ENCODE assay signal across 32 cellular contexts in the genomic region with DNA sequence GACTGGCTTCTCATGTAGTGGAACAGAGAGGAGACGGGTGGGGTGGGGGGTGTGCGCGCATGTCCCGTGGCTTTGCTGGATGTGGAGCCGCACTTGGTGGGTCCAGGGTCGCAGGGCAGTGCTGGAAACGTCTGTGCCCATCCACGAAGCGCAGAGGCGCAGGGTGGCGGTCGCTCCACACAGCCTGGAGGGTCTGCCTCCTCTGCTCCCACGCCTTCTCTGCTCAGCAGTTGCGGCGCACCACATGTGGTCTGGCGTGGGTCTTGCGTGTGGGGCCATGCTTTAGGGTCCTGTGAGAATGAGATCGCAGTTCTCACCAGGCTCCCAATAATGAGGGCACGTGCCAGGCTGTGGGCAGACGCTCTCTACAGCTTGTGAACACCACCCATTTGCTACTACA. TPM values are rescaled to one million over a fixed set of nuclear protein-coding genes. Genes with fewer than 3 reads are reported as not detected.
"Had no signal": no experiment of that assay in that cellular context is flagged by ENCODE, and none has a peak within 500 bp of the region (broad histone marks: within the 10 kb centered on the region; RNA-seq: fewer than 3 reads in every experiment).

No MANE protein-coding gene starts in this region.

- H3K27ac ChIP-seq: ascending aorta, Peyer's patch had no signal

- H3K4me3 Mint-ChIP-seq: activated CD4-positive, alpha-beta T cell treated with anti-CD3 and anti-CD28 coated beads for 36 hours; activated CD4-positive, alpha-beta T cell treated with anti-CD3 and anti-CD28 coated beads, Interleukin-2, amount 10 ng/mL, durations not matched to agents 7 days and 5 days; activated CD8-positive, alpha-beta T cell treated with anti-CD3 and anti-CD28 coated beads, Interleukin-2, amount 10 ng/mL, durations not matched to agents 7 days and 5 days; activated naive CD4-positive, alpha-beta T cell treated with anti-CD3 and anti-CD28 coated beads, Interleukin-2, amount 50 U/mL, for 24 hours; activated naive CD8-positive, alpha-beta T cell treated with anti-CD3 and anti-CD28 coated beads, Interleukin-2, amount 10 ng/mL, durations not matched to agents 7 days and 5 days; activated T-cell treated with anti-CD3 and anti-CD28 coated beads, Interleukin-2, amount 50 U/mL, for 24 hours; T-helper 2 cell treated with Interferon-gamma antibody and Interleukin-4, amounts not matched to agents 5 μg/mL and 100 μg/mL, for 36 hours; WTC11 had no signal

- FAIRE-seq: TTC549 had no signal

- H3K27ac Mint-ChIP-seq: activated CD4-positive, alpha-beta T cell treated with anti-CD3 and anti-CD28 coated beads for 36 hours; activated CD4-positive, alpha-beta T cell treated with anti-CD3 and anti-CD28 coated beads, Interleukin-2, amount 10 ng/mL, durations not matched to agents 7 days and 5 days; activated CD8-positive, alpha-beta T cell treated with anti-CD3 and anti-CD28 coated beads, Interleukin-2, amount 10 ng/mL, durations not matched to agents 7 days and 5 days; activated naive CD4-positive, alpha-beta T cell treated with anti-CD3 and anti-CD28 coated beads, Interleukin-2, amount 50 U/mL, for 24 hours; activated naive CD8-positive, alpha-beta T cell treated with anti-CD3 and anti-CD28 coated beads, Interleukin-2, amount 10 ng/mL, durations not matched to agents 7 days and 5 days; activated T-cell treated with anti-CD3 and anti-CD28 coated beads, Interleukin-2, amount 50 U/mL, for 24 hours; activated T-helper 2 cell treated with anti-CD3 and anti-CD28 coated beads, Interferon-gamma antibody, Interleukin-2, Interleukin-4, amounts not matched to agents 10 μg/mL and 5 μg/mL and 100 μg/mL, durations not matched to agents 14 hours and 24 hours and 36 hours; T-helper 2 cell treated with Interferon-gamma antibody and Interleukin-4, amounts not matched to agents 5 μg/mL and 100 μg/mL, for 36 hours; WTC11 had no signal

- H3K27me3 Mint-ChIP-seq: activated CD4-positive, alpha-beta T cell treated with anti-CD3 and anti-CD28 coated beads for 36 hours; activated CD4-positive, alpha-beta T cell treated with anti-CD3 and anti-CD28 coated beads, Interleukin-2, amount 10 ng/mL, durations not matched to agents 7 days and 5 days; activated naive CD4-positive, alpha-beta T cell treated with anti-CD3 and anti-CD28 coated beads, Interleukin-2, amount 50 U/mL, for 24 hours; activated naive CD8-positive, alpha-beta T cell treated with anti-CD3 and anti-CD28 coated beads, Interleukin-2, amount 10 ng/mL, durations not matched to agents 7 days and 5 days; activated T-cell treated with anti-CD3 and anti-CD28 coated beads, Interleukin-2, amount 50 U/mL, for 24 hours had no signal

- H3K4me3 ChIP-seq: ascending aorta, breast epithelium, Peyer's patch had no signal

- H3K27me3 ChIP-seq: ascending aorta, breast epithelium, Peyer's patch had no signal

- DNase-seq: activated CD4-positive, alpha-beta T cell treated with anti-CD3 and anti-CD28 coated beads for 36 hours; activated CD4-positive, alpha-beta T cell treated with anti-CD3 and anti-CD28 coated beads, Interleukin-2, amount 10 ng/mL, durations not matched to agents 7 days and 5 days; activated CD4-positive, alpha-beta T cell treated with anti-CD3 and anti-CD28 coated beads, Interleukin-2, amount 50 U/mL, for 48 hours; activated CD8-positive, alpha-beta T cell treated with anti-CD3 and anti-CD28 coated beads, Interleukin-2, amount 10 ng/mL, durations not matched to agents 7 days and 5 days; activated gamma-delta T cell; activated naive CD4-positive, alpha-beta T cell treated with Interleukin-2 at 50 U/mL for 16 hours; activated naive CD8-positive, alpha-beta T cell treated with anti-CD3 and anti-CD28 coated beads, Interleukin-2, amount 10 ng/mL, durations not matched to agents 7 days and 5 days; activated T-cell treated with anti-CD3 and anti-CD28 coated beads, Interleukin-2, amount 50 U/mL, for 24 hours; amygdala; Kasumi-1; MM.1S; MV-4-11; NCI-H1092; NCI-H1436 treated with DMSO at 0.1 percent for 48 hours; NCI-H1694 treated with DMSO at 0.1 percent for 48 hours; NCI-H2029; NCI-H2171; NCI-H748 treated with DMSO at 0.1 percent for 48 hours; NK-92 treated with Interleukin-12 subunit alpha and Interleukin-12 subunit beta, amount 100 ng/mL, for 24 hours; PC-3; Peyer's patch; RPMI8226; SW 1271; T-helper 1 cell had no signal

- H3K9me3 Mint-ChIP-seq: activated CD4-positive, alpha-beta T cell treated with anti-CD3 and anti-CD28 coated beads, Interleukin-2, amount 10 ng/mL, durations not matched to agents 7 days and 5 days; activated naive CD4-positive, alpha-beta T cell treated with anti-CD3 and anti-CD28 coated beads, Interleukin-2, amount 50 U/mL, for 24 hours; activated naive CD8-positive, alpha-beta T cell treated with anti-CD3 and anti-CD28 coated beads, Interleukin-2, amount 10 ng/mL, durations not matched to agents 7 days and 5 days; activated T-cell treated with anti-CD3 and anti-CD28 coated beads, Interleukin-2, amount 50 U/mL, for 24 hours; activated T-helper 2 cell treated with anti-CD3 and anti-CD28 coated beads, Interferon-gamma antibody, Interleukin-2, Interleukin-4, amounts not matched to agents 10 μg/mL and 5 μg/mL and 100 μg/mL, durations not matched to agents 14 hours and 24 hours and 36 hours; T-helper 2 cell treated with Interferon-gamma antibody and Interleukin-4, amounts not matched to agents 5 μg/mL and 100 μg/mL, for 36 hours; WTC11 had no signal

- H3K4me1 ChIP-seq: breast epithelium, Peyer's patch had no signal

- ATAC-seq: activated CD4-positive, alpha-beta T cell treated with anti-CD3 and anti-CD28 coated beads for 36 hours; activated CD4-positive, CD25-positive, alpha-beta regulatory T cell treated with anti-CD3 and anti-CD28 coated beads, Interleukin-2, amount 50 U/mL, for 24 hours; activated CD8-positive, alpha-beta T cell treated with anti-CD3 and anti-CD28 coated beads, Interleukin-2, amount 10 ng/mL, durations not matched to agents 7 days and 5 days; PC-3; WTC11 had no signal

- H3K9me3 ChIP-seq: ascending aorta, breast epithelium, Peyer's patch had no signal

- H3K4me1 Mint-ChIP-seq: activated CD4-positive, alpha-beta T cell treated with anti-CD3 and anti-CD28 coated beads for 36 hours; activated CD4-positive, alpha-beta T cell treated with anti-CD3 and anti-CD28 coated beads, Interleukin-2, amount 10 ng/mL, durations not matched to agents 7 days and 5 days; WTC11 had no signal

RNA-seq across cellular contexts. Expression of a gene that starts 50.7 kb away (rescaled TPM):
- total RNA-seq: activated CD4-positive, alpha-beta T cell treated with anti-CD3 and anti-CD28 coated beads for 36 hours; activated CD4-positive, alpha-beta T cell treated with anti-CD3 and anti-CD28 coated beads, Interleukin-2, amount 10 ng/mL, durations not matched to agents 7 days and 5 days; activated CD8-positive, alpha-beta T cell treated with anti-CD3 and anti-CD28 coated beads, Interleukin-2, amount 10 ng/mL, durations not matched to agents 7 days and 5 days; activated naive CD8-positive, alpha-beta T cell treated with anti-CD3 and anti-CD28 coated beads, Interleukin-2, amount 10 ng/mL, durations not matched to agents 7 days and 5 days; activated T-helper 2 cell treated with anti-CD3 and anti-CD28 coated beads, Interferon-gamma antibody, Interleukin-2, Interleukin-4, amounts not matched to agents 10 μg/mL and 5 μg/mL and 100 μg/mL, durations not matched to agents 14 hours and 24 hours and 36 hours; ascending aorta; Peyer's patch had no signal
